In the genomic region with DNA sequence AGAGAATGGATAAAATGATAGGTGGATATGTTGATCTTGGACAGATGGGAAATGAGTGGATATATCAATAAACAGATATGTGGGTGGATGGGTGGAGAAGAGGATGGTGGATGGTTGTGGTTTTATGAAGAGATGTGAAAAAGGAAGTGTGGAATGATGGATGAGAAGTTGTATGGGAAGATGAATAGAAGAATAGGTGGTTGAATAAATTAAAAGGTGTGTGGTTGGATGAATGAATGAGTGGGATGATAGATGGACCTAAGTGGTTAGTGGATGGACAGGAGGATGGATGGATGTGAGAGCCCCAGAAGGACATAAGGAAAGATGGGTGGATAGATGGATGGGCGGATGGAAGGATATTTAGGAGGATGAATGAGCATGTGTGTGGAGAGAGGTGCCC, we compare ENCODE assay signal across 10 cellular contexts. TPM values are rescaled to one million over a fixed set of nuclear protein-coding genes. Genes with fewer than 3 reads are reported as not detected.
DNase-seq lines count a peak whose midpoint lies in the region; ATAC-seq, FAIRE-seq and TF ChIP-seq lines count a peak whose summit lies in the region.
"Had no signal": no experiment of that assay in that cellular context is flagged by ENCODE, and none has a peak within 500 bp of the region (broad histone marks: within the 10 kb centered on the region; RNA-seq: fewer than 3 reads in every experiment).

No MANE protein-coding gene starts in this region.

- H3K14ac ChIP-seq in IMR-90 (replicated peaks; ENCODE audit: low read depth, low read length), result peak overlapping the region; percentile 86; the same call in 1 of the 2 replicates

- peaks cover 37% of the 10 kb centered on the region for H4K20me1 ChIP-seq in IMR-90 (ENCODE audit: insufficient read depth, low read length)

- H3K4me3 ChIP-seq in BJ (ENCODE audit: low read depth, low read length) (peak overlapping the region; percentile 95), IMR-90 (ENCODE audit: insufficient read depth, low read depth, low read length) (0 out of 2 replicates have a peak overlapping the region, but pooled peaks have one; percentile 74), bronchial epithelial cell (ENCODE audit: low read depth, low read length) (peak overlapping the region; percentile 96)

- peak overlapping the region; percentile 88 for H2AK5ac ChIP-seq in IMR-90 (ENCODE audit: low read depth, low read length)

- peaks cover 4 to 32% of the 10 kb centered on the region in 2 experiments; a peak in 3 of 4 replicates for H3K79me1 ChIP-seq in IMR-90 (ENCODE audit: low read depth in 1 of 2, low read length in 2 of 2)

- no peak for ATAC-seq in IMR-90 (ENCODE audit: low read depth)
- no peak for ATAC-seq in natural killer cell treated with Interleukin-12 subunit alpha and Interleukin-12 subunit beta and Interleukin-15 and Interleukin-18, amount 100 ng/mL, for 72 hours
- ATAC-seq in GM19351 (IDR thresholded peaks at IDR 0.05; ENCODE audit: unreplicated experiment), result no peak
- ATAC-seq in HG02588 (IDR thresholded peaks at IDR 0.05; ENCODE audit: unreplicated experiment), result no peak

- H3K9me1 ChIP-seq in IMR-90 (ENCODE audit: insufficient read depth, low read length), result peaks cover 10% of the 10 kb centered on the region; the same call in 1 of the 2 replicates

- TF ChIP-seq RAD21 in IMR-90 (IDR thresholded peaks at IDR 0.05; ENCODE audit: low read length), result no peak

- peak overlapping the region; percentile 88 for H2BK120ac ChIP-seq in IMR-90 (ENCODE audit: low read depth, low read length)

- H3K9ac ChIP-seq in IMR-90 (ENCODE audit: low read depth, low read length), result no peak overlapping the region

- peak overlapping the region; percentile 49 for H3K18ac ChIP-seq in IMR-90 (ENCODE audit: low read depth, low read length)

- peak overlapping the region; percentile 99 for H3K4me3 Mint-ChIP-seq in natural killer cell treated with Interleukin-12 subunit alpha and Interleukin-12 subunit beta and Interleukin-15 and Interleukin-18, amount 100 ng/mL, for 72 hours

- H3K36me3 Mint-ChIP-seq in natural killer cell treated with Interleukin-12 subunit alpha and Interleukin-12 subunit beta and Interleukin-15 and Interleukin-18, amount 100 ng/mL, for 72 hours, result peaks cover 21% of the 10 kb centered on the region

- H4K5ac ChIP-seq in IMR-90 (ENCODE audit: low read depth, low read length), result peak overlapping the region; percentile 40

- dilution Hi-C loops in IMR-90 (cut with HindIII; ENCODE audit: low sequenced_read_pairs, unreplicated experiment), result no loop called here

- H3K23ac ChIP-seq in IMR-90 (ENCODE audit: low read depth, low read length), result peak overlapping the region; percentile 84

- H4K91ac ChIP-seq in IMR-90 (ENCODE audit: insufficient read depth, low read depth, low read length), result peak overlapping the region; percentile 83

- H3K27ac ChIP-seq in IMR-90 (ENCODE audit: insufficient read depth, low read length), result no peak overlapping the region
- H3K27ac ChIP-seq: cardiac muscle cell had no signal

- in situ Hi-C loops in IMR-90 (cut with MboI; ENCODE audit: low sequenced_read_pairs), result no loop called here

- TSS peak; percentile 87 for BruUV-seq in IMR-90 (replicated peaks; lab: Mats Ljungman, UMichigan)

- peaks cover 51 to 64% of the 10 kb centered on the region in 2 donors for H3K4me1 Mint-ChIP-seq in natural killer cell treated with Interleukin-12 subunit alpha and Interleukin-12 subunit beta and Interleukin-15 and Interleukin-18, amount 100 ng/mL, for 72 hours (ENCODE audit: low read depth in 2 of 2)

- peak overlapping the region; percentile 97 for H3K27ac Mint-ChIP-seq in natural killer cell treated with Interleukin-12 subunit alpha and Interleukin-12 subunit beta and Interleukin-15 and Interleukin-18, amount 100 ng/mL, for 72 hours

- peak overlapping the region; percentile 94 for H2AFZ ChIP-seq in IMR-90 (replicated peaks; ENCODE audit: low read length, poor library complexity)

- POLR2A ChIA-PET in BJ (lab: Charles Lee) (interaction anchor here (0.6 kb wide), 1 partner anchor 27 kb away, joined by 3 read pairs; no protein-coding TSS in a partner anchor), IMR-90 (lab: Charles Lee; ENCODE audit: unreplicated experiment) (interaction anchor here (1.1 to 4.9 kb wide), 2 partner anchors 160 to 165 kb away, joined by 3 to 44 read pairs; no protein-coding TSS in a partner anchor)

- WGBS in IMR-90 (ENCODE audit: extremely low coverage in 2 of 2, insufficient read length in 1 of 2), 2 experiments, result 80 to 100% methylated on average over 1 of the region's 1 CpG

- peak overlapping the region; percentile 15 to 50; a peak in 2 of 4 replicates for H4K8ac ChIP-seq in IMR-90 (ENCODE audit: low read depth in 2 of 2, low read length in 2 of 2)

- H3K27me3 Mint-ChIP-seq in natural killer cell treated with Interleukin-12 subunit alpha and Interleukin-12 subunit beta and Interleukin-15 and Interleukin-18, amount 100 ng/mL, for 72 hours, result no peaks in the 10 kb centered on the region

- H3K4me1 ChIP-seq in IMR-90 (ENCODE audit: control insufficient read depth, insufficient read depth, low read length), result peaks cover 10% of the 10 kb centered on the region

- H3K4ac ChIP-seq in IMR-90 (ENCODE audit: low read depth, low read length), result peak overlapping the region; percentile 98

- H3K4me2 ChIP-seq in IMR-90 (ENCODE audit: low read depth, low read length), result peak overlapping the region; percentile 87

- intact Hi-C loops in IMR-90 (cut with micrococcal nuclease), result loop anchor here (2.0 kb wide), 2 partner anchors 55 to 211 kb away; no protein-coding TSS in a partner anchor

- no peak for FAIRE-seq in bronchial epithelial cell (lab: Jason Lieb, UNC)
- no peak for FAIRE-seq in urothelium cell line (lab: Jason Lieb, UNC)

- H3K9me3 Mint-ChIP-seq in natural killer cell treated with Interleukin-12 subunit alpha and Interleukin-12 subunit beta and Interleukin-15 and Interleukin-18, amount 100 ng/mL, for 72 hours, result peaks cover 4% of the 10 kb centered on the region

- H3K36me3 ChIP-seq in BJ (ENCODE audit: control insufficient read depth, insufficient read depth, low read length) (no peaks in the 10 kb centered on the region), IMR-90 (ENCODE audit: control insufficient read depth, insufficient read depth, low read length) (peaks cover 11% of the 10 kb centered on the region; the same call in 1 of the 2 replicates), bronchial epithelial cell (ENCODE audit: control insufficient read depth, insufficient read depth, low read length) (no peaks in the 10 kb centered on the region)
- H3K36me3 ChIP-seq: cardiac muscle cell had no signal

- H3K27me3 ChIP-seq in BJ (ENCODE audit: control insufficient read depth, insufficient read depth, low read length), result no peaks in the 10 kb centered on the region
- no peaks in the 10 kb centered on the region for H3K27me3 ChIP-seq in IMR-90 (ENCODE audit: control insufficient read depth, insufficient read depth, low read length)
- no peaks in the 10 kb centered on the region for H3K27me3 ChIP-seq in bronchial epithelial cell (ENCODE audit: control insufficient read depth, insufficient read depth, low read length)

- H3K56ac ChIP-seq in IMR-90 (ENCODE audit: extremely low read depth, insufficient read depth, low read length), result no peak overlapping the region

- peak overlapping the region; percentile 79 for H2BK20ac ChIP-seq in IMR-90 (ENCODE audit: low read depth, low read length)

- no peaks in the 10 kb centered on the region for H3K9me3 ChIP-seq in IMR-90 (ENCODE audit: control insufficient read depth, insufficient read depth, low read length)

- H2BK5ac ChIP-seq in IMR-90 (ENCODE audit: low read depth, low read length, poor library complexity, severe bottlenecking), result peak overlapping the region; percentile 96

- DNase-seq in BJ (ENCODE audit: low read depth) (no peak), IMR-90 (no peak), bronchial epithelial cell (ENCODE audit: low read depth) (no peak), urothelium cell line (ENCODE audit: low spot score) (no peak), NCI-H2029 (lab: John Stamatoyannopoulos, UW) (no peak)
- no peak for DNase-seq in natural killer cell treated with Interleukin-12 subunit alpha and Interleukin-12 subunit beta and Interleukin-15 and Interleukin-18, amount 100 ng/mL, for 72 hours (ENCODE audit: low spot score)
- DNase-seq: stimulated activated CD4-positive, alpha-beta T cell treated with anti-CD3 and anti-CD28 coated beads, Interleukin-12 subunit alpha, Interleukin-12 subunit beta, amount 100 ng/mL, for 4 hours had no signal

- CTCF ChIA-PET in BJ (lab: Yijun Ruan, JAX), result interaction anchor here (1.2 kb wide), 1 partner anchor 125 kb away, joined by 3 read pairs; no protein-coding TSS in a partner anchor
- CTCF ChIA-PET in IMR-90 (lab: Yijun Ruan, JAX), result interaction anchor here (0.6 kb wide), 1 partner anchor 130 kb away, joined by 5 read pairs; no protein-coding TSS in a partner anchor

- H2BK15ac ChIP-seq in IMR-90 (ENCODE audit: low read depth, low read length), result peak overlapping the region; percentile 37; the same call in 2 of the 3 replicates

- H2AK9ac ChIP-seq in IMR-90 (replicated peaks; ENCODE audit: low read depth, low read length, poor library complexity), result no peak overlapping the region

- no peak for TF ChIP-seq POLR2A in IMR-90 (IDR thresholded peaks at IDR 0.05; ENCODE audit: low read depth, low read length)

- TF ChIP-seq CTCF in BJ (IDR thresholded peaks at IDR 0.05; ENCODE audit: insufficient read depth, low read depth, low read length) (no peak), IMR-90 (conservative IDR thresholded peaks at IDR 0.05; ENCODE audit: low read depth, low read length) (no peak), bronchial epithelial cell (IDR thresholded peaks at IDR 0.05; ENCODE audit: insufficient read depth, low read length, severe bottlenecking) (no peak)

TF ChIP-seq in IMR-90, 13 proteins besides CTCF, POLR2A, EP300 and RAD21:
- no peak for TF ChIP-seq CHD1 (IDR thresholded peaks at IDR 0.05; ENCODE audit: low read depth, low read length)

RNA-seq across cellular contexts. Expression of gene CD44, which starts 0.9 kb away (rescaled TPM):
- polyA plus RNA-seq in BJ (2011; rRNA removed) (794 and 1,200 TPM in 2 replicates), IMR-90 (2012; rRNA removed) (947 and 1,094 TPM in 2 replicates)
- polyA minus RNA-seq in BJ (2011; rRNA and poly(A)+ RNA removed), result 596 and 791 TPM in 2 replicates
- total RNA-seq in IMR-90 (2012; rRNA removed) (341 and 357 TPM in 2 replicates), bronchial epithelial cell (254 and 319 TPM in 2 replicates)
- polyA plus RNA-seq in IMR-90 (2012; cell fraction: cytosol; rRNA removed), result 502 and 1,091 TPM in 2 replicates
- 461 and 652 TPM in 2 replicates for polyA plus RNA-seq in IMR-90 (2012; cell fraction: nucleus; rRNA removed; ENCODE audit: low replicate concordance)
- 100 to 1,000 TPM; 698 to 736 TPM for total RNA-seq in natural killer cell treated with Interleukin-12 subunit alpha and Interleukin-12 subunit beta and Interleukin-15 and Interleukin-18, amount 100 ng/mL, for 72 hours
